ENCODE assay signal across 29 cellular contexts in genomic region chr4:41542526-41543270, GRCh38. TPM values are rescaled to one million over a fixed set of nuclear protein-coding genes. Genes with fewer than 3 reads are reported as not detected.
DNase-seq lines count a peak whose midpoint lies in the region; ATAC-seq and TF ChIP-seq lines count a peak whose summit lies in the region.
"Had no signal": no experiment of that assay in that cellular context is flagged by ENCODE, and none has a peak within 500 bp of the region (broad histone marks: within the 10 kb centered on the region; RNA-seq: fewer than 3 reads in every experiment).

No MANE protein-coding gene starts in this region.

- intact Hi-C loops in head of caudate nucleus (cut with DNase I): no loop called here

- no peaks in the 10 kb centered on the region for H3K9me3 ChIP-seq in SK-N-SH
- H3K9me3 ChIP-seq: stomach had no signal

- H3K27ac Mint-ChIP-seq in mesothelial cell of epicardium: peak overlapping the region; percentile 72
- H3K27ac Mint-ChIP-seq: activated naive CD8-positive, alpha-beta T cell; naive thymus-derived CD4-positive, alpha-beta T cell; T-helper 2 cell treated with Interferon-gamma antibody and Interleukin-4, amounts not matched to agents 5 μg/mL and 100 μg/mL, for 36 hours had no signal

- no peak for ATAC-seq in HG03175 (IDR thresholded peaks at IDR 0.05; ENCODE audit: unreplicated experiment)
- ATAC-seq: foreskin keratinocyte; GM12878; naive thymus-derived CD4-positive, alpha-beta T cell had no signal

- H3K4me1 ChIP-seq in SK-N-SH (ENCODE audit: control insufficient read depth in 1 of 2, insufficient read depth in 2 of 2, low read depth in 1 of 2, low read length in 1 of 2): peaks cover 0 to 3% of the 10 kb centered on the region in 2 experiments; a peak in 1 of 4 replicates

- H2AFZ ChIP-seq in SK-N-SH (ENCODE audit: low read depth): no peak overlapping the region
- H2AFZ ChIP-seq: hepatocyte had no signal

- TF ChIP-seq EP300 in SK-N-SH (IDR thresholded peaks at IDR 0.05; ENCODE audit: borderline replicate concordance in 1 of 2, low read depth in 1 of 2, low read length in 1 of 2): no peak

- H3K4me3 Mint-ChIP-seq in mesothelial cell of epicardium: no peak overlapping the region
- H3K4me3 Mint-ChIP-seq: activated naive CD8-positive, alpha-beta T cell; naive thymus-derived CD4-positive, alpha-beta T cell; T-helper 2 cell treated with Interferon-gamma antibody and Interleukin-4, amounts not matched to agents 5 μg/mL and 100 μg/mL, for 36 hours had no signal

- DNase-seq in COLO829 (ENCODE audit: low spot score): peak; percentile 13
- peak; percentile 72 for DNase-seq in H4 (ENCODE audit: low spot score)
- peak; percentile 31 to 32 for DNase-seq in cardiac fibroblast (ENCODE audit: low read depth in 2 of 2)
- no peak for DNase-seq in mesothelial cell of epicardium (ENCODE audit: low spot score in 2 of 2, unreplicated experiment in 2 of 2)
- no peak for DNase-seq in DMS 273 treated with DMSO at 0.1 percent for 48 hours (lab: John Stamatoyannopoulos, UW)
- DNase-seq in head of caudate nucleus: no peak
- no peak for DNase-seq in SK-N-SH
- DNase-seq: ACHN; activated CD4-positive, alpha-beta T cell treated with anti-CD3 and anti-CD28 coated beads for 48 hours; activated CD8-positive, alpha-beta memory T cell treated with anti-CD3 and anti-CD28 coated beads for 24 hours; activated effector memory CD4-positive, alpha-beta T cell treated with Interleukin-2 at 50 U/mL for 16 hours; COR-L47; DMS79 treated with DMSO at 0.1 percent for 48 hours; effector CD8-positive, alpha-beta T cell; erythroblast; foreskin keratinocyte; KG1; MV-4-11; naive thymus-derived CD4-positive, alpha-beta T cell; NCI-H146; small intestine; stimulated activated CD4-positive, alpha-beta T cell treated with anti-CD3 and anti-CD28 coated beads, Interleukin-1b, Interleukin-23, amount 100 ng/mL, for 48 hours; stimulated activated CD8-positive, alpha-beta memory T cell treated with anti-CD3 and anti-CD28 coated beads, Interleukin-4, amount 100 ng/mL, for 48 hours; stomach had no signal

- no peak overlapping the region for H3K4me2 ChIP-seq in SK-N-SH
- H3K4me2 ChIP-seq: hepatocyte had no signal

- no peaks in the 10 kb centered on the region for H3K79me2 ChIP-seq in SK-N-SH (ENCODE audit: insufficient read depth)
- H3K79me2 ChIP-seq: hepatocyte had no signal

- H3K4me1 Mint-ChIP-seq in mesothelial cell of epicardium: peaks cover 66% of the 10 kb centered on the region
- H3K4me1 Mint-ChIP-seq: naive thymus-derived CD4-positive, alpha-beta T cell had no signal

- no peaks in the 10 kb centered on the region for H3K9me2 ChIP-seq in SK-N-SH

- no peaks in the 10 kb centered on the region for H3F3A ChIP-seq in SK-N-SH (replicated peaks; ENCODE audit: insufficient read depth)

- no peaks in the 10 kb centered on the region for H4K20me1 ChIP-seq in SK-N-SH (ENCODE audit: insufficient read depth)

- H3K36me3 ChIP-seq in SK-N-SH (replicated peaks in 1 of 2; ENCODE audit: control insufficient read depth in 1 of 2, insufficient read depth in 2 of 2, low read length in 1 of 2): no peaks in the 10 kb centered on the region
- H3K36me3 ChIP-seq: stomach had no signal

- H3K9ac ChIP-seq in SK-N-SH: no peak overlapping the region

- TF ChIP-seq CTCF in cardiac fibroblast (IDR thresholded peaks at IDR 0.05; ENCODE audit: low read depth, low read length) (no peak), mesothelial cell of epicardium (IDR thresholded peaks at IDR 0.05; ENCODE audit: unreplicated experiment) (no peak), SK-N-SH (IDR thresholded peaks at IDR 0.05) (no peak)

- H3K27me3 Mint-ChIP-seq in mesothelial cell of epicardium (ENCODE audit: low read depth): no peaks in the 10 kb centered on the region
- H3K27me3 Mint-ChIP-seq: activated naive CD8-positive, alpha-beta T cell had no signal

- H3K36me3 Mint-ChIP-seq in mesothelial cell of epicardium: no peaks in the 10 kb centered on the region
- H3K36me3 Mint-ChIP-seq: activated naive CD8-positive, alpha-beta T cell; naive thymus-derived CD4-positive, alpha-beta T cell had no signal

- 47% methylated on average over 5 of the region's 5 CpGs for WGBS in SK-N-SH (ENCODE audit: low lambda C conversion rate)

- no peak overlapping the region for H3K27ac ChIP-seq in SK-N-SH (ENCODE audit: low read depth in 2 of 2, low read length in 1 of 2)
- H3K27ac ChIP-seq: foreskin keratinocyte had no signal

- TF ChIP-seq RAD21 in SK-N-SH (IDR thresholded peaks at IDR 0.05; ENCODE audit: low read length): no peak

- H3K4me3 ChIP-seq in cardiac fibroblast (replicated peaks in 1 of 2; ENCODE audit: low read depth in 2 of 2, low read length in 2 of 2): no peak overlapping the region
- H3K4me3 ChIP-seq in SK-N-SH (ENCODE audit: low read depth in 2 of 2, low read length in 1 of 2): no peak overlapping the region
- H3K4me3 ChIP-seq: GM12878, hepatocyte, stomach had no signal

- no peaks in the 10 kb centered on the region for H3K9me3 Mint-ChIP-seq in mesothelial cell of epicardium
- H3K9me3 Mint-ChIP-seq: T-helper 2 cell treated with Interferon-gamma antibody and Interleukin-4, amounts not matched to agents 5 μg/mL and 100 μg/mL, for 36 hours had no signal

- no peaks in the 10 kb centered on the region for H3K27me3 ChIP-seq in SK-N-SH (ENCODE audit: insufficient read depth)
- H3K27me3 ChIP-seq: foreskin keratinocyte, hepatocyte, stomach had no signal

- POLR2A ChIA-PET in SK-N-SH (lab: Yijun Ruan, JAX): no interaction called here

- CTCF ChIA-PET in SK-N-SH (lab: Yijun Ruan, JAX): interaction anchor here (0.6 kb wide), 1 partner anchor 8 kb away, joined by 3 read pairs; no protein-coding TSS in a partner anchor

TF ChIP-seq in SK-N-SH, 30 proteins besides CTCF, POLR2A, EP300 and RAD21 (continues in another document):
- TF ChIP-seq YY1 (IDR thresholded peaks at IDR 0.05; ENCODE audit: low read depth) (no peak), TEAD4 (IDR thresholded peaks at IDR 0.05; ENCODE audit: borderline replicate concordance, insufficient read depth) (no peak), FOXM1 (IDR thresholded peaks at IDR 0.05; ENCODE audit: low read depth) (no peak), SIN3A (IDR thresholded peaks at IDR 0.05; ENCODE audit: borderline replicate concordance, low read depth, low read length) (no peak), NRF1 (IDR thresholded peaks at IDR 0.05; ENCODE audit: low read depth, low read length) (no peak), JUND (IDR thresholded peaks at IDR 0.05) (no peak), ZBTB33 (IDR thresholded peaks at IDR 0.05; ENCODE audit: borderline replicate concordance, low read depth) (no peak), USF1 (IDR thresholded peaks at IDR 0.05; ENCODE audit: borderline replicate concordance, low read depth) (no peak), RFX5 (IDR thresholded peaks at IDR 0.05; ENCODE audit: low read length) (no peak), EZH2phosphoT487 (IDR thresholded peaks at IDR 0.05; ENCODE audit: borderline replicate concordance, low read depth) (no peak), MXI1 (IDR thresholded peaks at IDR 0.05; ENCODE audit: low read depth, low read length) (no peak), TAF1 (IDR thresholded peaks at IDR 0.05; ENCODE audit: borderline replicate concordance, low read depth, low read length) (no peak), PBX3 (IDR thresholded peaks at IDR 0.05) (no peak), FOSL2 (IDR thresholded peaks at IDR 0.05; ENCODE audit: borderline replicate concordance, low read depth) (no peak), TCF12 (IDR thresholded peaks at IDR 0.05) (no peak)

RNA-seq across cellular contexts. Expression of gene LIMCH1, which starts 4.7 kb away (rescaled TPM):
- 24.5 and 25.3 TPM in 2 replicates for total RNA-seq in H4 (2014; rRNA removed; shearing (Covaris generic))
- 65.1 to 66.8 TPM (median 65.2 TPM) in 3 replicates for total RNA-seq in mesothelial cell of epicardium
- polyA plus RNA-seq in SK-N-SH (2012; rRNA removed): 1.2 and 1.3 TPM in 2 replicates
- 0.82 and 1.2 TPM in 2 replicates for polyA plus RNA-seq in SK-N-SH (2012; cell fraction: cytosol; rRNA removed)
- polyA plus RNA-seq in SK-N-SH (2012; cell fraction: nucleus; rRNA removed): 4.3 and 6.5 TPM in 2 replicates
- polyA plus RNA-seq: naive thymus-derived CD4-positive, alpha-beta T cell had no signal

Comparison
In these comparisons a context has a peak if more than half of its experiments do, and no peak if none do; other contexts are left out.
1. DNase-seq: peak in COLO829 (single experiment), H4 (single experiment) and cardiac fibroblast (2 of 2); none in mesothelial cell of epicardium (0 of 2), DMS 273 treated with DMSO at 0.1 percent for 48 hours (single experiment), head of caudate nucleus (0 of 42) and SK-N-SH (single experiment).